27 cellular contexts compared by ENCODE assay signal in genomic region chr3:27354588-27355203, GRCh38. TPM values are rescaled to one million over a fixed set of nuclear protein-coding genes. Genes with fewer than 3 reads are reported as not detected.
DNase-seq lines count a peak whose midpoint lies in the region; ATAC-seq and TF ChIP-seq lines count a peak whose summit lies in the region.
"Had no signal": no experiment of that assay in that cellular context is flagged by ENCODE, and none has a peak within 500 bp of the region (broad histone marks: within the 10 kb centered on the region; RNA-seq: fewer than 3 reads in every experiment).

No MANE protein-coding gene starts in this region.

- no peak for TF ChIP-seq POLR2A in heart left ventricle (IDR thresholded peaks at IDR 0.05)

- H3K4me3 ChIP-seq in HUES48 (ENCODE audit: low read depth, low read length), result no peak overlapping the region
- peak overlapping the region; percentile 46 for H3K4me3 ChIP-seq in adipocyte (ENCODE audit: low read length)
- H3K4me3 ChIP-seq in mesenchymal stem cell (ENCODE audit: insufficient read depth in 1 of 2, low read depth in 1 of 2, low read length in 2 of 2), result no peak overlapping the region
- H3K4me3 ChIP-seq in CD8-positive, alpha-beta T cell (ENCODE audit: low read depth, low read length), result no peak overlapping the region
- no peak overlapping the region for H3K4me3 ChIP-seq in heart left ventricle
- H3K4me3 ChIP-seq: right atrium auricular region had no signal

- no peaks in the 10 kb centered on the region for H3K27me3 Mint-ChIP-seq in CD8-positive, alpha-beta T cell (ENCODE audit: low read depth)
- H3K27me3 Mint-ChIP-seq: dendritic cell treated with granulocyte-macrophage colony-stimulating factor and Interleukin-4, amounts not matched to agents 40 ng/mL and 50 ng/mL, for 4 days; IgD-negative memory B cell had no signal

- H2BK15ac ChIP-seq in mesenchymal stem cell (ENCODE audit: low read depth, poor library complexity, severe bottlenecking), result no peak overlapping the region

- H3K27me3 ChIP-seq in HUES48 (ENCODE audit: control insufficient read depth, insufficient read depth, low read length) (no peaks in the 10 kb centered on the region), adipocyte (replicated peaks; ENCODE audit: control insufficient read depth, insufficient read depth, low read length) (no peaks in the 10 kb centered on the region), mesenchymal stem cell (ENCODE audit: control insufficient read depth in 1 of 2, insufficient read depth in 1 of 2, low read length in 2 of 2) (no peaks in the 10 kb centered on the region), heart left ventricle (no peaks in the 10 kb centered on the region)
- H3K27me3 ChIP-seq in CD8-positive, alpha-beta T cell (ENCODE audit: insufficient read depth, low read length), result no peaks in the 10 kb centered on the region
- H3K27me3 ChIP-seq: right atrium auricular region had no signal

- H3K4me1 ChIP-seq in HUES48 (ENCODE audit: control insufficient read depth, insufficient read depth, low read length) (peaks cover 40% of the 10 kb centered on the region), adipocyte (ENCODE audit: control insufficient read depth, insufficient read depth, low read length) (peaks cover 58% of the 10 kb centered on the region), mesenchymal stem cell (ENCODE audit: control insufficient read depth, insufficient read depth, low read depth, low read length) (no peaks in the 10 kb centered on the region), heart left ventricle (peaks cover 0 to 18% (median 0%) of the 10 kb centered on the region in 12 donors)
- H3K4me1 ChIP-seq in CD8-positive, alpha-beta T cell (ENCODE audit: insufficient read depth, low read length), result peaks cover 11% of the 10 kb centered on the region
- H3K4me1 ChIP-seq: Caco-2, right atrium auricular region had no signal

- no peak overlapping the region for H3K4me3 Mint-ChIP-seq in CD8-positive, alpha-beta T cell
- H3K4me3 Mint-ChIP-seq: activated naive CD8-positive, alpha-beta T cell treated with anti-CD3 and anti-CD28 coated beads, Interleukin-2, amount 10 ng/mL, durations not matched to agents 7 days and 5 days; dendritic cell treated with granulocyte-macrophage colony-stimulating factor and Interleukin-4, amounts not matched to agents 40 ng/mL and 50 ng/mL, for 4 days; HFFc6; IgD-negative memory B cell; neural crest cell; T-helper 2 cell treated with Interferon-gamma antibody and Interleukin-4, amounts not matched to agents 5 μg/mL and 100 μg/mL, for 36 hours; type B pancreatic cell had no signal

- H3K18ac ChIP-seq in mesenchymal stem cell (ENCODE audit: low read depth in 1 of 2, low read length in 2 of 2), result peak overlapping the region in 1 of 2 experiments; percentile 42

- H2AFZ ChIP-seq in mesenchymal stem cell (ENCODE audit: low read depth, low read length), result no peak overlapping the region

- no peak overlapping the region for H3K9ac ChIP-seq in HUES48 (ENCODE audit: low read depth, low read length)
- H3K9ac ChIP-seq in adipocyte (ENCODE audit: low read length), result peak overlapping the region; percentile 70
- H3K9ac ChIP-seq in mesenchymal stem cell (ENCODE audit: low read length), result no peak overlapping the region

- no peak overlapping the region for H2BK5ac ChIP-seq in mesenchymal stem cell (ENCODE audit: low read depth, low read length, poor library complexity, severe bottlenecking)

- H3K4ac ChIP-seq in mesenchymal stem cell (ENCODE audit: low read depth in 1 of 2, low read length in 2 of 2), result peak overlapping the region in 1 of 2 experiments; percentile 9

- peak; percentile 33 for DNase-seq in adipocyte (ENCODE audit: low read depth)
- peak; percentile 13 for DNase-seq in mesenchymal stem cell
- DNase-seq in CD8-positive, alpha-beta T cell, result no peak
- no peak for DNase-seq in heart left ventricle
- DNase-seq in AG08395 (ENCODE audit: low spot score), result no peak
- DNase-seq: ACHN; activated CD4-positive, alpha-beta T cell treated with anti-CD3 and anti-CD28 coated beads for 4 hours; activated naive CD8-positive, alpha-beta T cell treated with anti-CD3 and anti-CD28 coated beads, Interleukin-2, amount 10 ng/mL, durations not matched to agents 7 days and 5 days; activated T-cell treated with anti-CD3 and anti-CD28 coated beads for 4 hours; Caco-2; central memory CD4-positive, alpha-beta T cell; DMS79 treated with DMSO at 0.1 percent for 48 hours; HFFc6; kidney; NCI-H1417; NCI-H226; stimulated activated CD4-positive, alpha-beta T cell treated with anti-CD3 and anti-CD28 coated beads, Interleukin-4, amount 100 ng/mL, for 1 hour had no signal

- no peaks in the 10 kb centered on the region for H3K36me3 ChIP-seq in HUES48 (ENCODE audit: control insufficient read depth, insufficient read depth, low read length)
- no peaks in the 10 kb centered on the region for H3K36me3 ChIP-seq in adipocyte (ENCODE audit: control insufficient read depth, insufficient read depth, low read length, severe bottlenecking)
- H3K36me3 ChIP-seq in mesenchymal stem cell (ENCODE audit: control insufficient read depth in 1 of 2, insufficient read depth in 2 of 2, low read depth in 1 of 2, low read length in 2 of 2), result peaks cover 0 to 30% of the 10 kb centered on the region in 2 experiments
- no peaks in the 10 kb centered on the region for H3K36me3 ChIP-seq in CD8-positive, alpha-beta T cell (ENCODE audit: insufficient read depth, low read length)
- no peaks in the 10 kb centered on the region for H3K36me3 ChIP-seq in heart left ventricle
- H3K36me3 ChIP-seq: right atrium auricular region had no signal

- H3K79me1 ChIP-seq in mesenchymal stem cell (replicated peaks; ENCODE audit: low read length, poor library complexity, severe bottlenecking), result no peaks in the 10 kb centered on the region

- no peak for ATAC-seq in CD8-positive, alpha-beta T cell
- ATAC-seq in GM18858 (IDR thresholded peaks at IDR 0.05; ENCODE audit: unreplicated experiment), result no peak
- no peak for ATAC-seq in heart left ventricle
- ATAC-seq: SK-N-SH treated with all-trans-retinoic acid at 6 μM for 48 hours had no signal

- H2AK5ac ChIP-seq in mesenchymal stem cell (ENCODE audit: low read length, severe bottlenecking), result no peak overlapping the region

- H4K91ac ChIP-seq in mesenchymal stem cell (ENCODE audit: low read length), result no peak overlapping the region

- peaks cover 21% of the 10 kb centered on the region for H3K4me1 Mint-ChIP-seq in CD8-positive, alpha-beta T cell (ENCODE audit: low read depth)

- 98% methylated on average over 3 of the region's 4 CpGs for whole genome bisulfite sequencing in mesenchymal stem cell
- WGBS in heart left ventricle, 4 donors, result 69 to 73% (median 69%) methylated on average over 4 of the region's 4 CpGs

- POLR2A ChIA-PET in CD8-positive, alpha-beta T cell (lab: Charles Lee), result interaction anchor here (0.6 kb wide), 1 partner anchor 339 kb away, joined by 3 read pairs; no protein-coding TSS in a partner anchor

- no peak overlapping the region for H3K4me2 ChIP-seq in mesenchymal stem cell (ENCODE audit: low read length, poor library complexity, severe bottlenecking)

- no peaks in the 10 kb centered on the region for H3K9me3 Mint-ChIP-seq in CD8-positive, alpha-beta T cell
- H3K9me3 Mint-ChIP-seq: activated naive CD8-positive, alpha-beta T cell treated with anti-CD3 and anti-CD28 coated beads, Interleukin-2, amount 10 ng/mL, durations not matched to agents 7 days and 5 days; dendritic cell treated with granulocyte-macrophage colony-stimulating factor and Interleukin-4, amounts not matched to agents 40 ng/mL and 50 ng/mL, for 4 days; HFFc6; IgD-negative memory B cell; neural crest cell; T-helper 2 cell treated with Interferon-gamma antibody and Interleukin-4, amounts not matched to agents 5 μg/mL and 100 μg/mL, for 36 hours had no signal

- intact Hi-C loops in CD8-positive, alpha-beta T cell (cut with DNase I, micrococcal nuclease), result loop anchor here (5.0 kb wide), 4 partner anchors 113 to 978 kb away; no protein-coding TSS in a partner anchor
- intact Hi-C loops in heart left ventricle (cut with DNase I), result loop anchor here in 1 of 10 donors (5.0 kb wide), 1 partner anchor 873 kb away; no protein-coding TSS in a partner anchor

- H3K9me3 ChIP-seq in HUES48 (ENCODE audit: control insufficient read depth, insufficient read depth, low read length), result no peaks in the 10 kb centered on the region
- no peaks in the 10 kb centered on the region for H3K9me3 ChIP-seq in adipocyte (ENCODE audit: control insufficient read depth, low read length)
- H3K9me3 ChIP-seq in mesenchymal stem cell (ENCODE audit: control insufficient read depth, low read length), result no peaks in the 10 kb centered on the region
- H3K9me3 ChIP-seq in CD8-positive, alpha-beta T cell (ENCODE audit: low read length), result no peaks in the 10 kb centered on the region
- H3K9me3 ChIP-seq in heart left ventricle, result no peaks in the 10 kb centered on the region
- H3K9me3 ChIP-seq: Caco-2, right atrium auricular region had no signal

- no peak overlapping the region for H3K14ac ChIP-seq in mesenchymal stem cell (ENCODE audit: low read length in 2 of 2)

- CTCF ChIA-PET in CD8-positive, alpha-beta T cell (lab: Charles Lee), result interaction anchor here (1.7 to 2.8 kb wide), 2 partner anchors 112 to 327 kb away, joined by 9 to 10 read pairs; no protein-coding TSS in a partner anchor

- no peak overlapping the region for H3K23ac ChIP-seq in mesenchymal stem cell (ENCODE audit: low read length in 2 of 2)

- no peak overlapping the region for H4K8ac ChIP-seq in mesenchymal stem cell (ENCODE audit: low read length)

- no peak overlapping the region for H2BK120ac ChIP-seq in mesenchymal stem cell (ENCODE audit: low read depth, low read length)

- no peak overlapping the region for H2BK12ac ChIP-seq in mesenchymal stem cell (ENCODE audit: low read length in 2 of 2)

- H3K36me3 Mint-ChIP-seq in CD8-positive, alpha-beta T cell, result no peaks in the 10 kb centered on the region
- H3K36me3 Mint-ChIP-seq: activated naive CD8-positive, alpha-beta T cell treated with anti-CD3 and anti-CD28 coated beads, Interleukin-2, amount 10 ng/mL, durations not matched to agents 7 days and 5 days; type B pancreatic cell had no signal

- no peak overlapping the region for H3K27ac Mint-ChIP-seq in CD8-positive, alpha-beta T cell
- H3K27ac Mint-ChIP-seq: activated naive CD8-positive, alpha-beta T cell treated with anti-CD3 and anti-CD28 coated beads, Interleukin-2, amount 10 ng/mL, durations not matched to agents 7 days and 5 days; dendritic cell treated with granulocyte-macrophage colony-stimulating factor and Interleukin-4, amounts not matched to agents 40 ng/mL and 50 ng/mL, for 4 days; IgD-negative memory B cell; T-helper 2 cell treated with Interferon-gamma antibody and Interleukin-4, amounts not matched to agents 5 μg/mL and 100 μg/mL, for 36 hours; type B pancreatic cell had no signal

- no peak for TF ChIP-seq CTCF in C4-2B (conservative IDR thresholded peaks at IDR 0.05)
- no peak for TF ChIP-seq CTCF in CD8-positive, alpha-beta T cell (IDR thresholded peaks at IDR 0.05)
- no peak for TF ChIP-seq CTCF in heart left ventricle (IDR thresholded peaks at IDR 0.05)

- H3K27ac ChIP-seq in C4-2B, result peak overlapping the region; percentile 42; the same call in 1 of the 2 replicates
- peak overlapping the region; percentile 49 for H3K27ac ChIP-seq in HUES48 (ENCODE audit: low read depth, low read length)
- H3K27ac ChIP-seq in mesenchymal stem cell (ENCODE audit: low read length, poor library complexity, severe bottlenecking), result no peak overlapping the region
- H3K27ac ChIP-seq in CD8-positive, alpha-beta T cell (ENCODE audit: low read depth, low read length), result no peak overlapping the region
- no peak overlapping the region for H3K27ac ChIP-seq in heart left ventricle
- H3K27ac ChIP-seq: right atrium auricular region had no signal

RNA-seq across cellular contexts. Expression of gene NEK10, which starts 14.5 kb away (rescaled TPM):
- 0.29 TPM for polyA plus RNA-seq in mesenchymal stem cell (2013, experiment 1 of 2)
- 0.48 TPM for polyA plus RNA-seq in mesenchymal stem cell (2013, experiment 2 of 2)
- total RNA-seq in CD8-positive, alpha-beta T cell, result under 1 TPM; 0.22 to 0.94 TPM
- 10 to 100 TPM in 3 of 9 donors, 1 to 10 TPM in 6; 3.4 to 22.5 (median 8.5) TPM for total RNA-seq in heart left ventricle
- 1 to 10 TPM in 1 of 2 donors, under 1 TPM in 1; 0.72 to 3.1 TPM for polyA plus RNA-seq in heart left ventricle
- polyA plus RNA-seq: IgD-negative memory B cell had no signal

Comparison
In these comparisons a context has a peak if more than half of its experiments do, and no peak if none do; other contexts are left out.
1. H3K27ac ChIP-seq: peak in C4-2B (single experiment) and HUES48 (single experiment); none in mesenchymal stem cell (single experiment), CD8-positive, alpha-beta T cell (single experiment) and heart left ventricle (0 of 12).
2. DNase-seq: peak in adipocyte (single experiment) and mesenchymal stem cell (single experiment); none in CD8-positive, alpha-beta T cell (0 of 7), heart left ventricle (0 of 5) and AG08395 (single experiment).